Comparison of ENCODE assay signal across 2 cellular contexts in the genomic region with DNA sequence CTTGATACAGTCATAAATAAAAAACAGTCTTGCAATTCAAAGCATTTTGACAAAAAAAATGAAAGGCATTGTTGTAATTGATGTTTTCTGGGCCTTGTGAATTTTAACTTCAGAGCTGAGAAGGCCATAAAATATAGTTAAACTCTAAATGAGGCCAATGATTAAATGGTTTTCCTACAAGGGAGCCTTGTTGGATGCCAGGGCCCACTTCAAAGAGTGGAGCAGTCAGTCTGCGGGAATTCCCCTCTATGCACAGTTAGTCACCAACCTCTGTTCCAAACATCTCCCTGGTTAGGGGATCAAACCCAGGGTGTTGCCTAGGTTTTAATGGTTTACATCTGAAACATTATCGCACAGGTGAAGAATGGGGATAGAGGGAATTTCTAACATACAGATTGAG.
TF ChIP-seq lines count a peak whose summit lies in the region.

No MANE protein-coding gene starts in this region.

TF ChIP-seq in IMR-90, 13 proteins besides CTCF, POLR2A, EP300 and RAD21:
- TF ChIP-seq, protein P1, sequence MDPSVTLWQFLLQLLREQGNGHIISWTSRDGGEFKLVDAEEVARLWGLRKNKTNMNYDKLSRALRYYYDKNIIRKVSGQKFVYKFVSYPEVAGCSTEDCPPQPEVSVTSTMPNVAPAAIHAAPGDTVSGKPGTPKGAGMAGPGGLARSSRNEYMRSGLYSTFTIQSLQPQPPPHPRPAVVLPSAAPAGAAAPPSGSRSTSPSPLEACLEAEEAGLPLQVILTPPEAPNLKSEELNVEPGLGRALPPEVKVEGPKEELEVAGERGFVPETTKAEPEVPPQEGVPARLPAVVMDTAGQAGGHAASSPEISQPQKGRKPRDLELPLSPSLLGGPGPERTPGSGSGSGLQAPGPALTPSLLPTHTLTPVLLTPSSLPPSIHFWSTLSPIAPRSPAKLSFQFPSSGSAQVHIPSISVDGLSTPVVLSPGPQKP (IDR thresholded peaks at IDR 0.05; ENCODE audit: borderline replicate concordance, low read depth, low read length) = no peak
- TF ChIP-seq CEBPB (IDR thresholded peaks at IDR 0.05; ENCODE audit: low read depth, low read length) (no peak), MXI1 (IDR thresholded peaks at IDR 0.05; ENCODE audit: borderline replicate concordance, low read depth, low read length) (no peak), MAZ (IDR thresholded peaks at IDR 0.05; ENCODE audit: borderline replicate concordance, low read depth, low read length) (no peak), FOS (IDR thresholded peaks at IDR 0.05; ENCODE audit: low read depth, low read length) (no peak), NFE2L2 (IDR thresholded peaks at IDR 0.05; ENCODE audit: low read depth, low read length) (no peak), RCOR1 (IDR thresholded peaks at IDR 0.05; ENCODE audit: insufficient replicate concordance, low read length) (no peak), RFX5 (IDR thresholded peaks at IDR 0.05; ENCODE audit: low read depth, low read length) (no peak), CHD1 (IDR thresholded peaks at IDR 0.05; ENCODE audit: low read depth, low read length) (no peak)

TF ChIP-seq in GM12878, 131 proteins besides CTCF, POLR2A, EP300 and RAD21:
- TF ChIP-seq RCOR1 (conservative IDR thresholded peaks at IDR 0.05; ENCODE audit: low read depth, low read length) (no peak), STAT3 (IDR thresholded peaks at IDR 0.05; ENCODE audit: low read depth, low read length) (no peak), NR2C2 (IDR thresholded peaks at IDR 0.05; ENCODE audit: borderline replicate concordance, control insufficient read depth, insufficient read length, low read depth) (no peak), BCL11A (IDR thresholded peaks at IDR 0.05; ENCODE audit: low read depth, low read length) (no peak), POLR2AphosphoS2 (IDR thresholded peaks at IDR 0.05; ENCODE audit: low read depth, low read length) (no peak)
- TF ChIP-seq, protein P2, sequence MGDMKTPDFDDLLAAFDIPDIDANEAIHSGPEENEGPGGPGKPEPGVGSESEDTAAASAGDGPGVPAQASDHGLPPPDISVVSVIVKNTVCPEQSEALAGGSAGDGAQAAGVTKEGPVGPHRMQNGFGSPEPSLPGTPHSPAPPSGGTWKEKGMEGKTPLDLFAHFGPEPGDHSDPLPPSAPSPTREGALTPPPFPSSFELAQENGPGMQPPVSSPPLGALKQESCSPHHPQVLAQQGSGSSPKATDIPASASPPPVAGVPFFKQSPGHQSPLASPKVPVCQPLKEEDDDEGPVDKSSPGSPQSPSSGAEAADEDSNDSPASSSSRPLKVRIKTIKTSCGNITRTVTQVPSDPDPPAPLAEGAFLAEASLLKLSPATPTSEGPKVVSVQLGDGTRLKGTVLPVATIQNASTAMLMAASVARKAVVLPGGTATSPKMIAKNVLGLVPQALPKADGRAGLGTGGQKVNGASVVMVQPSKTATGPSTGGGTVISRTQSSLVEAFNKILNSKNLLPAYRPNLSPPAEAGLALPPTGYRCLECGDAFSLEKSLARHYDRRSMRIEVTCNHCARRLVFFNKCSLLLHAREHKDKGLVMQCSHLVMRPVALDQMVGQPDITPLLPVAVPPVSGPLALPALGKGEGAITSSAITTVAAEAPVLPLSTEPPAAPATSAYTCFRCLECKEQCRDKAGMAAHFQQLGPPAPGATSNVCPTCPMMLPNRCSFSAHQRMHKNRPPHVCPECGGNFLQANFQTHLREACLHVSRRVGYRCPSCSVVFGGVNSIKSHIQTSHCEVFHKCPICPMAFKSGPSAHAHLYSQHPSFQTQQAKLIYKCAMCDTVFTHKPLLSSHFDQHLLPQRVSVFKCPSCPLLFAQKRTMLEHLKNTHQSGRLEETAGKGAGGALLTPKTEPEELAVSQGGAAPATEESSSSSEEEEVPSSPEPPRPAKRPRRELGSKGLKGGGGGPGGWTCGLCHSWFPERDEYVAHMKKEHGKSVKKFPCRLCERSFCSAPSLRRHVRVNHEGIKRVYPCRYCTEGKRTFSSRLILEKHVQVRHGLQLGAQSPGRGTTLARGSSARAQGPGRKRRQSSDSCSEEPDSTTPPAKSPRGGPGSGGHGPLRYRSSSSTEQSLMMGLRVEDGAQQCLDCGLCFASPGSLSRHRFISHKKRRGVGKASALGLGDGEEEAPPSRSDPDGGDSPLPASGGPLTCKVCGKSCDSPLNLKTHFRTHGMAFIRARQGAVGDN (IDR thresholded peaks at IDR 0.05) = no peak
TF ChIP-seq in GM12878: peak in this region for 0.
